ENCODE assay signal across 12 cellular contexts in the genomic region with DNA sequence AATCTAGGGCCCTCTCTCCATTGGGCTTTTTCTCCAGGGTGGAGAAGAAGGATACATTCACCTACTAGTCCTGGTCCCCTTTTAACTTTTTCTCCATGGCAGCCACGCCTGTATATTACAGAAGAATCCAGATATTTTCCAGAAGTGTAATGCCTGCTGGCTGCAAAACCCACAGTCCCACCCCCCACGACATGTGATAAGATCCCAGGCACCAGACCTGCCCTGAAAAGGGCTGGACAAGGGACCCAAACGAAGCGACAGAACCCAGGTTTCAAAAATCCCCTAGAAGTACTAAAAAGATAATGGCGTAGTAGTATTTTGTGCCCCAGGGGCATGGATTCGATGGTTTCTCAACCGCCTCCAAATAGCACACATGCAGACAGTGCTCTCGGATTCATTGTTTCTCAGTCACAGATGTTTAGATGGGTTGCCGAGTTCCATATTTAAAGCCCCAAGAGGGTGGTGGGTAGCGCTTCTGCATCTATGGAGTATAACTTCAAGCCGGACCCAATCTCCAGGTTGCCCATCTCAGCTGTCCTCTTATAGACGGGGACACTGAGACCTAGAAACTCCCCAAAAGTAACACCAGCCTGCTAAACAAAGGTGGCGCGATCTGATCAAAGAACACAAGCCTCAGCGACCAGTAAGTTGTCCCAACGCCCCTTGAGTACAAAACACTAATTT. TPM values are rescaled to one million over a fixed set of nuclear protein-coding genes. Genes with fewer than 3 reads are reported as not detected.
DNase-seq lines count a peak whose midpoint lies in the region; ATAC-seq, FAIRE-seq and TF ChIP-seq lines count a peak whose summit lies in the region.
"Had no signal": no experiment of that assay in that cellular context is flagged by ENCODE, and none has a peak within 500 bp of the region (broad histone marks: within the 10 kb centered on the region; RNA-seq: fewer than 3 reads in every experiment).

No MANE protein-coding gene starts in this region.

- peak overlapping the region; percentile 66 for H3K4me2 ChIP-seq in GM23248 (ENCODE audit: unreplicated experiment)
- H3K4me2 ChIP-seq in endothelial cell of umbilical vein (ENCODE audit: insufficient read depth, low read length) = peak overlapping the region; percentile 18
- H3K4me2 ChIP-seq: BLaER1 had no signal

- H3F3A ChIP-seq in GM23248 (ENCODE audit: insufficient read depth) = no peaks in the 10 kb centered on the region

- in situ Hi-C loops in GM23248 (cut with MboI) = no loop called here

- FAIRE-seq in endothelial cell of umbilical vein (lab: Jason Lieb, UNC) = no peak

- DNase-seq in GM23248 (no peak), endothelial cell of umbilical vein (ENCODE audit: low read depth, low spot score) (no peak), ovary (peak in 1 of 5 donors; percentile 25), SJCRH30 (no peak), posterior vena cava (ENCODE audit: low spot score) (no peak), anterior cingulate cortex (lab: John Stamatoyannopoulos, UW) (no peak)
- DNase-seq: effector CD4-positive, alpha-beta T cell; MM.1S had no signal

- TF ChIP-seq CTCF in endothelial cell of umbilical vein (IDR thresholded peaks at IDR 0.05; ENCODE audit: extremely low read depth in 1 of 2, insufficient read depth in 1 of 2, low read depth in 1 of 2, low read length in 2 of 2) (no peak), ovary (IDR thresholded peaks at IDR 0.05) (no peak)

- H2AFZ ChIP-seq in ACC112 (ENCODE audit: low read length, unreplicated experiment) (no peak overlapping the region), GM23248 (peak overlapping the region; percentile 63), endothelial cell of umbilical vein (ENCODE audit: low read depth, low read length) (no peak overlapping the region)

- H4K20me1 ChIP-seq in GM23248 (ENCODE audit: insufficient read depth) (no peaks in the 10 kb centered on the region), endothelial cell of umbilical vein (replicated peaks; ENCODE audit: control insufficient read depth, extremely low read depth, insufficient read depth, low read length) (no peaks in the 10 kb centered on the region)

- no peak overlapping the region for H3K27ac ChIP-seq in ACC112 (ENCODE audit: low read depth, low read length)
- H3K27ac ChIP-seq in GM23248 = no peak overlapping the region
- H3K27ac ChIP-seq in endothelial cell of umbilical vein (ENCODE audit: insufficient read depth, low read depth, low read length) = no peak overlapping the region
- peak overlapping the region; percentile 89 to 94 for H3K27ac ChIP-seq in ovary
- H3K27ac ChIP-seq in SJCRH30 = no peak overlapping the region
- H3K27ac ChIP-seq: BLaER1, HL-60 had no signal

- H3K36me3 ChIP-seq in ACC112 (ENCODE audit: insufficient read depth, low read length) = no peaks in the 10 kb centered on the region
- no peaks in the 10 kb centered on the region for H3K36me3 ChIP-seq in GM23248 (ENCODE audit: low read depth)
- no peaks in the 10 kb centered on the region for H3K36me3 ChIP-seq in endothelial cell of umbilical vein (ENCODE audit: control insufficient read depth in 2 of 2, extremely low read depth in 1 of 2, insufficient read depth in 2 of 2, low read length in 2 of 2)
- H3K36me3 ChIP-seq in ovary = no peaks in the 10 kb centered on the region
- no peaks in the 10 kb centered on the region for H3K36me3 ChIP-seq in SJCRH30

- dilution Hi-C loops in endothelial cell of umbilical vein (cut with MboI; ENCODE audit: extremely low pct_ligation_motif_present, low sequenced_read_pairs) = no loop called here

- H3K4me1 ChIP-seq in ACC112 (ENCODE audit: control insufficient read depth, insufficient read depth, low read length, unreplicated experiment) (no peaks in the 10 kb centered on the region), GM23248 (ENCODE audit: insufficient read depth) (no peaks in the 10 kb centered on the region), endothelial cell of umbilical vein (ENCODE audit: control insufficient read depth, extremely low read depth, insufficient read depth, low read length) (no peaks in the 10 kb centered on the region), ovary (ENCODE audit: insufficient read depth) (peaks cover 14% of the 10 kb centered on the region), SJCRH30 (no peaks in the 10 kb centered on the region)

- TF ChIP-seq POLR2A in endothelial cell of umbilical vein (IDR thresholded peaks at IDR 0.05; ENCODE audit: low read depth, low read length) = no peak
- no peak for TF ChIP-seq POLR2A in ovary (IDR thresholded peaks at IDR 0.05)

- POLR2A ChIA-PET in endothelial cell of umbilical vein (lab: Charles Lee) = no interaction called here

- no peak for ATAC-seq in HG03108 (IDR thresholded peaks at IDR 0.05; ENCODE audit: unreplicated experiment)

- H3K9ac ChIP-seq in GM23248 (no peak overlapping the region), endothelial cell of umbilical vein (replicated peaks; ENCODE audit: extremely low read depth, insufficient read depth, low read length) (no peak overlapping the region)
- H3K9ac ChIP-seq: BLaER1 had no signal

- intact Hi-C loops in endothelial cell of umbilical vein (cut with micrococcal nuclease) = no loop called here
- intact Hi-C loops in ovary (cut with DNase I) = loop anchor here (10.0 kb wide), 3 partner anchors 98 to 182 kb away; a partner anchor contains a TSS
- intact Hi-C loops in posterior vena cava (cut with DNase I) = no loop called here

- WGBS in GM23248 (ENCODE audit: low coverage in 1 of 2, low lambda C conversion rate in 2 of 2, missing lambda C conversion rate in 2 of 2), 2 experiments = 14 to 19% methylated on average over 16 of the region's 16 CpGs
- WGBS in ovary, 3 donors = 15 to 21% (median 16%) methylated on average over 16 of the region's 16 CpGs

- BruUV-seq in endothelial cell of umbilical vein (replicated peaks; lab: Mats Ljungman, UMichigan) = no TSS peak

- no peaks in the 10 kb centered on the region for H3K9me1 ChIP-seq in endothelial cell of umbilical vein (replicated peaks; ENCODE audit: control insufficient read depth, extremely low read depth, insufficient read depth, low read length)

- TF ChIP-seq EP300 in ovary (IDR thresholded peaks at IDR 0.05) = no peak

- H3K27me3 ChIP-seq in ACC112 (ENCODE audit: insufficient read depth, low read length) (peaks cover 98% of the 10 kb centered on the region), GM23248 (replicated peaks; ENCODE audit: insufficient read depth) (peaks cover 96% of the 10 kb centered on the region), endothelial cell of umbilical vein (ENCODE audit: control insufficient read depth in 2 of 2, insufficient read depth in 2 of 2, low read length in 2 of 2) (peaks cover 92 to 96% of the 10 kb centered on the region in 2 experiments), ovary (no peaks in the 10 kb centered on the region), SJCRH30 (no peaks in the 10 kb centered on the region)

- no peaks in the 10 kb centered on the region for H3K9me3 ChIP-seq in GM23248 (ENCODE audit: low read depth)
- H3K9me3 ChIP-seq in endothelial cell of umbilical vein (replicated peaks; ENCODE audit: control insufficient read depth, insufficient read depth, low read length) = no peaks in the 10 kb centered on the region
- H3K9me3 ChIP-seq in ovary = no peaks in the 10 kb centered on the region
- no peaks in the 10 kb centered on the region for H3K9me3 ChIP-seq in SJCRH30 (replicated peaks)

- H3K79me2 ChIP-seq in ACC112 (ENCODE audit: control insufficient read depth, insufficient read depth, low read length, unreplicated experiment) = no peaks in the 10 kb centered on the region
- no peaks in the 10 kb centered on the region for H3K79me2 ChIP-seq in GM23248 (ENCODE audit: insufficient read depth)
- H3K79me2 ChIP-seq in endothelial cell of umbilical vein (ENCODE audit: control insufficient read depth, insufficient read depth, low read length) = no peaks in the 10 kb centered on the region

- CTCF ChIA-PET in endothelial cell of umbilical vein (lab: Charles Lee) = no interaction called here

- peak overlapping the region; percentile 71 for H3K4me3 ChIP-seq in ACC112 (ENCODE audit: low read depth, low read length)
- peak overlapping the region; percentile 55 for H3K4me3 ChIP-seq in GM23248
- H3K4me3 ChIP-seq in endothelial cell of umbilical vein (replicated peaks in 1 of 3; ENCODE audit: insufficient read depth in 1 of 3, low read depth in 1 of 3, low read length in 3 of 3) = no peak overlapping the region
- H3K4me3 ChIP-seq in ovary = peak overlapping the region; percentile 87
- H3K4me3 ChIP-seq in SJCRH30 = no peak overlapping the region
- H3K4me3 ChIP-seq: BLaER1 had no signal

- H3K9me2 ChIP-seq in GM23248 (ENCODE audit: insufficient read depth) = no peaks in the 10 kb centered on the region

TF ChIP-seq in endothelial cell of umbilical vein, 7 proteins besides CTCF, POLR2A, EP300 and RAD21:
- TF ChIP-seq GATA2 (IDR thresholded peaks at IDR 0.05; ENCODE audit: insufficient read depth, insufficient read length, low read depth, low read length) = no peak
- no peak for TF ChIP-seq EZH2 (IDR thresholded peaks at IDR 0.05; ENCODE audit: borderline replicate concordance, low read depth, low read length, severe bottlenecking)
- TF ChIP-seq POLR2AphosphoS5 (IDR thresholded peaks at IDR 0.05; ENCODE audit: insufficient read depth, low read depth, low read length) = no peak
- no peak for TF ChIP-seq FOS (IDR thresholded peaks at IDR 0.05; ENCODE audit: borderline replicate concordance, insufficient read depth, low read length)
- no peak for TF ChIP-seq MYC (IDR thresholded peaks at IDR 0.05; ENCODE audit: low read depth, low read length)
- TF ChIP-seq, protein P1, sequence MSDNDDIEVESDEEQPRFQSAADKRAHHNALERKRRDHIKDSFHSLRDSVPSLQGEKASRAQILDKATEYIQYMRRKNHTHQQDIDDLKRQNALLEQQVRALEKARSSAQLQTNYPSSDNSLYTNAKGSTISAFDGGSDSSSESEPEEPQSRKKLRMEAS (IDR thresholded peaks at IDR 0.05; ENCODE audit: insufficient read depth, insufficient read length) = no peak
- no peak for TF ChIP-seq JUN (IDR thresholded peaks at IDR 0.05; ENCODE audit: borderline replicate concordance, insufficient read depth, insufficient read length, low read depth)

RNA-seq across cellular contexts. Expression of a gene that starts 2.6 kb away (rescaled TPM):
- not detected in 2 replicates for total RNA-seq in GM23248 (2014; rRNA removed; shearing (Covaris generic))
- polyA plus RNA-seq in GM23248 (2016; fragmentation: Nextera tagmentation; extraction: Ambion mirVana) (not detected in 2 replicates), endothelial cell of umbilical vein (not detected in 2 replicates), ovary (10 to 100 TPM; 28.2 to 56.0 TPM)
- total RNA-seq in endothelial cell of umbilical vein (not detected in 2 replicates), ovary (100 to 1,000 TPM in 2 of 7 donors, 10 to 100 TPM in 5; 33.1 to 171 (median 77.2) TPM), posterior vena cava (1 to 10 TPM; 1.4 to 3.4 TPM)
- polyA plus RNA-seq in endothelial cell of umbilical vein (2011; cell fraction: cytosol; rRNA removed) = not detected in 2 replicates
- not detected in 2 replicates for polyA plus RNA-seq in endothelial cell of umbilical vein (2011; cell fraction: nucleus; rRNA removed)
- not detected in 2 replicates for polyA plus RNA-seq in endothelial cell of umbilical vein (2012)
- polyA minus RNA-seq in endothelial cell of umbilical vein = 0.47 and 0.80 TPM in 2 replicates
- not detected for polyA minus RNA-seq in endothelial cell of umbilical vein (2011; cell fraction: cytosol; rRNA and poly(A)+ RNA removed)
- polyA minus RNA-seq in endothelial cell of umbilical vein (2011; cell fraction: nucleus; rRNA and poly(A)+ RNA removed) = not detected in 2 replicates
- total RNA-seq in SJCRH30 (2014; rRNA removed; shearing (Covaris generic)) = not detected in 2 replicates

Comparison
In these comparisons a context has a peak if more than half of its experiments do, and no peak if none do; other contexts are left out.
1. H3K27ac ChIP-seq: peak in ovary (2 of 2); none in ACC112 (single experiment), GM23248 (single experiment), endothelial cell of umbilical vein (single experiment) and SJCRH30 (single experiment).
2. H3K4me3 ChIP-seq: peak in ACC112 (single experiment), GM23248 (single experiment) and ovary (single experiment); none in endothelial cell of umbilical vein (0 of 3) and SJCRH30 (single experiment).
3. RNA of a gene that starts 2.6 kb away (total RNA-seq): 33.1 to 171 TPM in ovary; 1.4 to 3.4 TPM in posterior vena cava, not detected in GM23248, not detected in endothelial cell of umbilical vein and not detected in SJCRH30; every median in the first group is over 4 times any median in the second.
4. intact Hi-C loops: an anchor here in ovary (10.0 kb wide); none called in endothelial cell of umbilical vein and posterior vena cava.